8 cellular contexts compared by ENCODE assay signal in genomic region chr3:124937049-124937448, GRCh38. TPM values are rescaled to one million over a fixed set of nuclear protein-coding genes. Genes with fewer than 3 reads are reported as not detected.
"Had no signal": no experiment of that assay in that cellular context is flagged by ENCODE, and none has a peak within 500 bp of the region (broad histone marks: within the 10 kb centered on the region; RNA-seq: fewer than 3 reads in every experiment).

No MANE protein-coding gene starts in this region.

- DNase-seq: IMR-90, KBM-7, KG1 had no signal

- H3K27ac ChIP-seq: HL-60, KMS-11 had no signal

- H3K9ac ChIP-seq: KMS-11 had no signal

- ATAC-seq: K562 had no signal

- FAIRE-seq: HTR-8/SVneo, K562 had no signal

- H3K4me3 ChIP-seq: K562 had no signal

- H3K4me2 ChIP-seq: KMS-11 had no signal

RNA-seq across cellular contexts. Expression of gene MUC13, which starts 2.5 kb away (rescaled TPM):
- total RNA-seq: IMR-90 had no signal
- polyA plus RNA-seq: IgD-negative memory B cell, IMR-90, K562 had no signal
